26 cellular contexts compared by ENCODE assay signal in genomic region chr13:77510156-77510555, GRCh38. TPM values are rescaled to one million over a fixed set of nuclear protein-coding genes. Genes with fewer than 3 reads are reported as not detected.
DNase-seq lines count a peak whose midpoint lies in the region; ATAC-seq, FAIRE-seq and TF ChIP-seq lines count a peak whose summit lies in the region.
"Had no signal": no experiment of that assay in that cellular context is flagged by ENCODE, and none has a peak within 500 bp of the region (broad histone marks: within the 10 kb centered on the region; RNA-seq: fewer than 3 reads in every experiment).

No MANE protein-coding gene starts in this region.

- no peak overlapping the region for H2BK120ac ChIP-seq in mesendoderm (ENCODE audit: low read depth, low read length)

- no peaks in the 10 kb centered on the region for H3K79me2 ChIP-seq in ACC112 (ENCODE audit: control insufficient read depth, insufficient read depth, low read length, unreplicated experiment)
- no peaks in the 10 kb centered on the region for H3K79me2 ChIP-seq in endothelial cell of umbilical vein (ENCODE audit: control insufficient read depth, insufficient read depth, low read length)
- no peaks in the 10 kb centered on the region for H3K79me2 ChIP-seq in mesendoderm (ENCODE audit: control insufficient read depth, insufficient read depth, low read length)

- H3K9ac ChIP-seq in endothelial cell of umbilical vein (replicated peaks; ENCODE audit: extremely low read depth, insufficient read depth, low read length) (no peak overlapping the region), mesendoderm (ENCODE audit: low read length) (no peak overlapping the region)
- H3K9ac ChIP-seq: BLaER1 had no signal

- H2BK15ac ChIP-seq in mesendoderm (replicated peaks; ENCODE audit: low read depth) = no peak overlapping the region

- POLR2A ChIA-PET in endothelial cell of umbilical vein (lab: Charles Lee) = no interaction called here

- WGBS in mesendoderm (ENCODE audit: extremely low coverage, insufficient coverage, low lambda C conversion rate) = 100% methylated on average over 1 of the region's 3 CpGs

- TF ChIP-seq RAD21 in Ishikawa (IDR thresholded peaks at IDR 0.05; ENCODE audit: low read depth) = no peak

- no peaks in the 10 kb centered on the region for H3K79me1 ChIP-seq in mesendoderm (ENCODE audit: low read length)

- H3K4me2 ChIP-seq in endothelial cell of umbilical vein (ENCODE audit: insufficient read depth, low read length) (no peak overlapping the region), mesendoderm (ENCODE audit: low read length) (no peak overlapping the region)
- H3K4me2 ChIP-seq: A549, BLaER1 had no signal

- peak overlapping the region; percentile 59; the same call in 1 of the 2 replicates for H3K27ac ChIP-seq in ACC112 (ENCODE audit: low read depth, low read length)
- peak overlapping the region; percentile 85 for H3K27ac ChIP-seq in endothelial cell of umbilical vein (ENCODE audit: insufficient read depth, low read depth, low read length)
- no peak overlapping the region for H3K27ac ChIP-seq in mesendoderm (ENCODE audit: low read depth, low read length)
- H3K27ac ChIP-seq: BLaER1 had no signal

- DNase-seq in endothelial cell of umbilical vein (ENCODE audit: low read depth, low spot score) (no peak), mesendoderm (peak; percentile 16), GM13976 (ENCODE audit: low spot score) (no peak)
- no peak for DNase-seq in stimulated activated naive CD4-positive, alpha-beta T cell (lab: John Stamatoyannopoulos, UW)
- DNase-seq: CD4-positive, alpha-beta T cell; COR-L47; DMS79; H9; KG1; NCI-H1092; NCI-H146; NCI-H2029; NCI-H345; NCI-H524; NCI-H774; NK-92 treated with Interleukin-12 subunit alpha and Interleukin-12 subunit beta, amount 100 ng/mL, for 24 hours had no signal

- H3K27me3 ChIP-seq in ACC112 (ENCODE audit: insufficient read depth, low read length) (no peaks in the 10 kb centered on the region), endothelial cell of umbilical vein (ENCODE audit: control insufficient read depth in 2 of 2, insufficient read depth in 2 of 2, low read length in 2 of 2) (no peaks in the 10 kb centered on the region), mesendoderm (ENCODE audit: insufficient read depth, low read length, poor library complexity) (no peaks in the 10 kb centered on the region)
- H3K27me3 ChIP-seq: BLaER1 had no signal

- no peak for TF ChIP-seq EP300 in Ishikawa (IDR thresholded peaks at IDR 0.05; ENCODE audit: borderline replicate concordance)

- no peak for TF ChIP-seq POLR2A in endothelial cell of umbilical vein (IDR thresholded peaks at IDR 0.05; ENCODE audit: low read depth, low read length)

- no peak overlapping the region for H3K23ac ChIP-seq in mesendoderm (ENCODE audit: low read length)

- no peak overlapping the region for H4K8ac ChIP-seq in mesendoderm (ENCODE audit: low read depth, low read length)

- H3K4me1 ChIP-seq in ACC112 (ENCODE audit: control insufficient read depth, insufficient read depth, low read length, unreplicated experiment) (peaks cover 39% of the 10 kb centered on the region), endothelial cell of umbilical vein (ENCODE audit: control insufficient read depth, extremely low read depth, insufficient read depth, low read length) (peaks cover 29% of the 10 kb centered on the region), mesendoderm (ENCODE audit: control insufficient read depth, low read depth, low read length) (no peaks in the 10 kb centered on the region)

- H3K9me1 ChIP-seq in endothelial cell of umbilical vein (replicated peaks; ENCODE audit: control insufficient read depth, extremely low read depth, insufficient read depth, low read length) = no peaks in the 10 kb centered on the region

- H4K5ac ChIP-seq in mesendoderm (ENCODE audit: low read length) = no peak overlapping the region

- no peak overlapping the region for H3K4ac ChIP-seq in mesendoderm (ENCODE audit: low read depth, low read length)

- FAIRE-seq in endothelial cell of umbilical vein (lab: Jason Lieb, UNC) = no peak
- FAIRE-seq: A549, GM12878, GM18507 had no signal

- H2AK5ac ChIP-seq in mesendoderm (ENCODE audit: low read length) = no peak overlapping the region

- H3K9me3 ChIP-seq in endothelial cell of umbilical vein (replicated peaks; ENCODE audit: control insufficient read depth, insufficient read depth, low read length) = no peaks in the 10 kb centered on the region
- H3K9me3 ChIP-seq: A549, BLaER1 had no signal

- H3K4me3 ChIP-seq in ACC112 (ENCODE audit: low read depth, low read length) (no peak overlapping the region), endothelial cell of umbilical vein (replicated peaks in 1 of 3; ENCODE audit: insufficient read depth in 1 of 3, low read depth in 1 of 3, low read length in 3 of 3) (no peak overlapping the region), mesendoderm (ENCODE audit: low read length) (no peak overlapping the region)
- H3K4me3 ChIP-seq: A549, BLaER1, GM12878 had no signal

- in situ Hi-C loops in GM13976 (cut with MboI; ENCODE audit: low sequenced_read_pairs, unreplicated experiment) = no loop called here

- dilution Hi-C loops in endothelial cell of umbilical vein (cut with MboI; ENCODE audit: extremely low pct_ligation_motif_present, low sequenced_read_pairs) = no loop called here

- CTCF ChIA-PET in endothelial cell of umbilical vein (lab: Charles Lee) = interaction anchor here (0.8 kb wide), 1 partner anchor 17 kb away, joined by 3 read pairs; no protein-coding TSS in a partner anchor

- H4K20me1 ChIP-seq in endothelial cell of umbilical vein (replicated peaks; ENCODE audit: control insufficient read depth, extremely low read depth, insufficient read depth, low read length) = no peaks in the 10 kb centered on the region
- H4K20me1 ChIP-seq: BLaER1 had no signal

- intact Hi-C loops in endothelial cell of umbilical vein (cut with micrococcal nuclease) = no loop called here

- H2AFZ ChIP-seq in ACC112 (ENCODE audit: low read length, unreplicated experiment) (no peak overlapping the region), endothelial cell of umbilical vein (ENCODE audit: low read depth, low read length) (no peak overlapping the region)

- no peak for TF ChIP-seq CTCF in endothelial cell of umbilical vein (IDR thresholded peaks at IDR 0.05; ENCODE audit: extremely low read depth in 1 of 2, insufficient read depth in 1 of 2, low read depth in 1 of 2, low read length in 2 of 2)
- TF ChIP-seq CTCF in GM13976 (IDR thresholded peaks at IDR 0.05; ENCODE audit: borderline replicate concordance, control extremely low read depth, extremely low read depth, insufficient read depth, missing control alignments) = no peak

- no peaks in the 10 kb centered on the region for H3K36me3 ChIP-seq in ACC112 (ENCODE audit: insufficient read depth, low read length)
- H3K36me3 ChIP-seq in endothelial cell of umbilical vein (ENCODE audit: control insufficient read depth in 2 of 2, extremely low read depth in 1 of 2, insufficient read depth in 2 of 2, low read length in 2 of 2) = no peaks in the 10 kb centered on the region
- H3K36me3 ChIP-seq in mesendoderm (ENCODE audit: control insufficient read depth, insufficient read depth, low read length) = no peaks in the 10 kb centered on the region
- H3K36me3 ChIP-seq: BLaER1 had no signal

- no TSS peak for BruUV-seq in endothelial cell of umbilical vein (replicated peaks; lab: Mats Ljungman, UMichigan)

- no peak overlapping the region for H3K56ac ChIP-seq in mesendoderm (ENCODE audit: low read length)

- H2BK5ac ChIP-seq in mesendoderm (ENCODE audit: low read length) = no peak overlapping the region

- ATAC-seq in GM21367 (IDR thresholded peaks at IDR 0.05; ENCODE audit: unreplicated experiment) = no peak
- ATAC-seq in HG03139 (IDR thresholded peaks at IDR 0.05; ENCODE audit: unreplicated experiment) = no peak
- ATAC-seq: A549, GM12878, Panc1 had no signal

- no peak overlapping the region for H3K18ac ChIP-seq in mesendoderm (ENCODE audit: low read length)

TF ChIP-seq in Ishikawa, 13 proteins besides CTCF, POLR2A, EP300 and RAD21:
- no peak for TF ChIP-seq CEBPB (IDR thresholded peaks at IDR 0.05)
- TF ChIP-seq TEAD4 (IDR thresholded peaks at IDR 0.05) = 0 out of 2 replicates have a peak, but pooled peaks have one; percentile 16

TF ChIP-seq in endothelial cell of umbilical vein, 7 proteins besides CTCF, POLR2A, EP300 and RAD21:
- TF ChIP-seq JUN (IDR thresholded peaks at IDR 0.05; ENCODE audit: borderline replicate concordance, insufficient read depth, insufficient read length, low read depth) = no peak
- TF ChIP-seq MYC (IDR thresholded peaks at IDR 0.05; ENCODE audit: low read depth, low read length) = no peak
- TF ChIP-seq MAX (IDR thresholded peaks at IDR 0.05; ENCODE audit: insufficient read depth, insufficient read length) = no peak
- TF ChIP-seq GATA2 (IDR thresholded peaks at IDR 0.05; ENCODE audit: insufficient read depth, insufficient read length, low read depth, low read length) = no peak
- no peak for TF ChIP-seq EZH2 (IDR thresholded peaks at IDR 0.05; ENCODE audit: borderline replicate concordance, low read depth, low read length, severe bottlenecking)
- no peak for TF ChIP-seq POLR2AphosphoS5 (IDR thresholded peaks at IDR 0.05; ENCODE audit: insufficient read depth, low read depth, low read length)
- no peak for TF ChIP-seq FOS (IDR thresholded peaks at IDR 0.05; ENCODE audit: borderline replicate concordance, insufficient read depth, low read length)

RNA-seq across cellular contexts. Expression of gene SCEL, which starts 25.4 kb away (rescaled TPM):
- total RNA-seq in endothelial cell of umbilical vein = not detected in 2 replicates
- not detected in 2 replicates for polyA plus RNA-seq in endothelial cell of umbilical vein
- polyA plus RNA-seq in endothelial cell of umbilical vein (2011; cell fraction: cytosol; rRNA removed) = not detected in 2 replicates
- polyA plus RNA-seq in endothelial cell of umbilical vein (2011; cell fraction: nucleus; rRNA removed) = not detected in 2 replicates
- not detected in 2 replicates for polyA plus RNA-seq in endothelial cell of umbilical vein (2012)
- polyA minus RNA-seq in endothelial cell of umbilical vein = not detected in 2 replicates
- not detected for polyA minus RNA-seq in endothelial cell of umbilical vein (2011; cell fraction: cytosol; rRNA and poly(A)+ RNA removed)
- polyA minus RNA-seq in endothelial cell of umbilical vein (2011; cell fraction: nucleus; rRNA and poly(A)+ RNA removed) = not detected in 2 replicates
- 0.07 TPM for polyA plus RNA-seq in mesendoderm (2013, experiment 1 of 2)
- 0.04 TPM for polyA plus RNA-seq in mesendoderm (2013, experiment 2 of 2)
- total RNA-seq: CD4-positive, alpha-beta T cell; H9; HT1080 had no signal
